15 cellular contexts compared by ENCODE assay signal in the genomic region with DNA sequence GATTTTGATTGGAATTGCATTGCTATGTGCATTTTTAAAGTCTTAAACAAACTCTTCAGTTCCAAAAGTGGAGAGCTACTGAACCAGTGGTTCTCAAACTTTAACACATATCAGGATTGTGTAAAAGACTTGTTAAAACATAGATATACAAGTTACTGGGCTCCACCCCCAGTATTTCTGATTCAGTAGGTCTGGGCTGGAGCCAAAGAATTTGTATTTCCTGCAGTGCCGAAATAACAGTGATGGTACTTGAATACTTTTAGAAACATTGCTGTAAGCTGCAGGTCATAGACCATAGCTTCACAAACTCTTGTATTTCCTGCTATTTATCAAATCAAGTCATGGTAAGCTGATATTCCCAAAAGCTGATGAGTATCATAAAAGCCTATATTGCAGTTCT.
DNase-seq lines count a peak whose midpoint lies in the region; ATAC-seq and TF ChIP-seq lines count a peak whose summit lies in the region.
"Had no signal": no experiment of that assay in that cellular context is flagged by ENCODE, and none has a peak within 500 bp of the region (broad histone marks: within the 10 kb centered on the region; RNA-seq: fewer than 3 reads in every experiment).

No MANE protein-coding gene starts in this region.

- H3K4me3 ChIP-seq in HAP-1 = no peak overlapping the region

- TF ChIP-seq CTCF in foreskin keratinocyte (conservative IDR thresholded peaks at IDR 0.05) = no peak

- H3K4me1 ChIP-seq in foreskin keratinocyte = no peaks in the 10 kb centered on the region
- H3K4me1 ChIP-seq in HAP-1 = no peaks in the 10 kb centered on the region

- no peaks in the 10 kb centered on the region for H3K9me3 ChIP-seq in HAP-1

- no peaks in the 10 kb centered on the region for H3K27me3 ChIP-seq in foreskin keratinocyte
- H3K27me3 ChIP-seq in HAP-1 (ENCODE audit: low read depth) = no peaks in the 10 kb centered on the region

- peaks cover under 1 to 2% of the 10 kb centered on the region in 2 donors for H3K9me3 Mint-ChIP-seq in effector memory CD8-positive, alpha-beta T cell
- no peaks in the 10 kb centered on the region for H3K9me3 Mint-ChIP-seq in activated CD4-positive, alpha-beta T cell treated with anti-CD3 and anti-CD28 coated beads, Interleukin-2, amount 10 ng/mL, durations not matched to agents 7 days and 5 days
- H3K9me3 Mint-ChIP-seq: activated CD8-positive, alpha-beta T cell treated with anti-CD3 and anti-CD28 coated beads for 36 hours had no signal

- H3K4me1 Mint-ChIP-seq in effector memory CD8-positive, alpha-beta T cell (ENCODE audit: low read depth in 2 of 2) = no peaks in the 10 kb centered on the region
- H3K4me1 Mint-ChIP-seq in activated CD4-positive, alpha-beta T cell treated with anti-CD3 and anti-CD28 coated beads, Interleukin-2, amount 10 ng/mL, durations not matched to agents 7 days and 5 days = no peaks in the 10 kb centered on the region

- no peak overlapping the region for H3K27ac Mint-ChIP-seq in effector memory CD8-positive, alpha-beta T cell
- no peak overlapping the region for H3K27ac Mint-ChIP-seq in activated CD4-positive, alpha-beta T cell treated with anti-CD3 and anti-CD28 coated beads, Interleukin-2, amount 10 ng/mL, durations not matched to agents 7 days and 5 days
- H3K27ac Mint-ChIP-seq: activated CD8-positive, alpha-beta T cell treated with anti-CD3 and anti-CD28 coated beads for 36 hours; type B pancreatic cell had no signal

- H3K36me3 ChIP-seq in HAP-1 (replicated peaks) = no peaks in the 10 kb centered on the region

- no peak overlapping the region for H3K4me3 Mint-ChIP-seq in effector memory CD8-positive, alpha-beta T cell
- no peak overlapping the region for H3K4me3 Mint-ChIP-seq in activated CD4-positive, alpha-beta T cell treated with anti-CD3 and anti-CD28 coated beads, Interleukin-2, amount 10 ng/mL, durations not matched to agents 7 days and 5 days
- H3K4me3 Mint-ChIP-seq: activated CD8-positive, alpha-beta T cell treated with anti-CD3 and anti-CD28 coated beads for 36 hours; type B pancreatic cell had no signal

- in situ Hi-C loops in HAP-1 (cut with MboI; ENCODE audit: low sequenced_read_pairs) = no loop called here

- DNase-seq in HPDE6-E6E7 (ENCODE audit: extremely low spot score) (peak; percentile 19), amniotic stem cell (lab: John Stamatoyannopoulos, UW) (peak; percentile 43), foreskin keratinocyte (peak in 1 of 2 donors; percentile 58), stromal cell of bone marrow (ENCODE audit: low read depth) (peak; percentile 57), HAP-1 (ENCODE audit: low spot score in 2 of 2) (no peak)
- DNase-seq in effector memory CD8-positive, alpha-beta T cell = no peak
- DNase-seq in activated CD4-positive, alpha-beta T cell treated with anti-CD3 and anti-CD28 coated beads, Interleukin-2, amount 10 ng/mL, durations not matched to agents 7 days and 5 days = no peak
- DNase-seq: activated CD8-positive, alpha-beta T cell treated with anti-CD3 and anti-CD28 coated beads for 36 hours; cortex of kidney; left ventricle myocardium superior; NCI-H1436; NCI-H69; SHP77 had no signal

- no peaks in the 10 kb centered on the region for H3K27me3 Mint-ChIP-seq in effector memory CD8-positive, alpha-beta T cell
- H3K27me3 Mint-ChIP-seq in activated CD4-positive, alpha-beta T cell treated with anti-CD3 and anti-CD28 coated beads, Interleukin-2, amount 10 ng/mL, durations not matched to agents 7 days and 5 days = no peaks in the 10 kb centered on the region
- H3K27me3 Mint-ChIP-seq: activated CD8-positive, alpha-beta T cell treated with anti-CD3 and anti-CD28 coated beads for 36 hours; type B pancreatic cell had no signal

- H3K27ac ChIP-seq in foreskin keratinocyte = no peak overlapping the region

- CTCF ChIA-PET in activated CD4-positive, alpha-beta T cell treated with anti-CD3 and anti-CD28 coated beads, Interleukin-2, amount 10 ng/mL, durations not matched to agents 7 days and 5 days (lab: Charles Lee) = no interaction called here

- H3K36me3 Mint-ChIP-seq in effector memory CD8-positive, alpha-beta T cell (ENCODE audit: insufficient read depth) = no peaks in the 10 kb centered on the region
- no peaks in the 10 kb centered on the region for H3K36me3 Mint-ChIP-seq in activated CD4-positive, alpha-beta T cell treated with anti-CD3 and anti-CD28 coated beads, Interleukin-2, amount 10 ng/mL, durations not matched to agents 7 days and 5 days (ENCODE audit: low read depth)
- H3K36me3 Mint-ChIP-seq: type B pancreatic cell had no signal

- ATAC-seq in foreskin keratinocyte = peak; percentile 14
- no peak for ATAC-seq in effector memory CD8-positive, alpha-beta T cell (replicated peaks)
- ATAC-seq in GM19452 (IDR thresholded peaks at IDR 0.05; ENCODE audit: unreplicated experiment) = no peak
- ATAC-seq: activated CD8-positive, alpha-beta T cell treated with anti-CD3 and anti-CD28 coated beads for 36 hours; left ventricle myocardium superior had no signal

- POLR2A ChIA-PET in activated CD4-positive, alpha-beta T cell treated with anti-CD3 and anti-CD28 coated beads, Interleukin-2, amount 10 ng/mL, durations not matched to agents 7 days and 5 days (lab: Charles Lee) = no interaction called here

Comparison
In these comparisons a context has a peak if more than half of its experiments do, and no peak if none do; other contexts are left out.
1. DNase-seq: peak in HPDE6-E6E7 (single experiment), amniotic stem cell (single experiment) and stromal cell of bone marrow (single experiment); none in effector memory CD8-positive, alpha-beta T cell (0 of 3), activated CD4-positive, alpha-beta T cell treated with anti-CD3 and anti-CD28 coated beads, Interleukin-2, amount 10 ng/mL, durations not matched to agents 7 days and 5 days (single experiment) and HAP-1 (0 of 2).